In the genomic region with DNA sequence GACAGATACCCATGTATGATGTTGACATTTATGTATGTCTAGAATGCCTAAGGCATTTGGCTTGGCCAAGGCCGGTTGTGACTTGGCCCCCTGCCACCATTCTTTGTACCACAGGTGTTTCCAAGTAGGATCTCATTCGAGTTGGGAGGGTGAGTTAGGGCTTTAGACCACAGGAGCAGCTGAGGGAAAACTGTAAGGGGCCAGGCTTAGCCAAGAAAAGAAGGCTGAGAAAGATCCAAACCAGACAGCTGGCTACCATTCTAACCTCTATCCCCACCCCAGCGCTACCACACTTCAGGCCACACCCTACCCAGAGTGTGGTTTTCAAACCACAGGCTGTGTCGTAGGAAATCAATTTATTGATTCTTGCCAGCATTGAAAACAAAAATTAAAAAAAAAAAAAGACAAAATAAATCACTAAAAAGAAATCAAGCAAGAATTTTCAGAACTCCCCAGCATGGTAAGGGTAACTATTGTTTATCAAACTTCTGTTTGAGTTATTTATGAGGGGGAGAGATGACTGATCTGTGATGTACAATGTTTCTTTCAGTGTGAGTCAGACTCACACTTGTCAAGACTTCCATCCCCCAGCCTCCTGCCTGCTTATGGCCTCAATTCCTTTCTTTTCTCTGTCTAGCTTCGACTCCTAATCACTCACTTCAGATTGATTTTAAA, we compare ENCODE assay signal across 8 cellular contexts. TPM values are rescaled to one million over a fixed set of nuclear protein-coding genes. Genes with fewer than 3 reads are reported as not detected.
DNase-seq lines count a peak whose midpoint lies in the region; ATAC-seq and TF ChIP-seq lines count a peak whose summit lies in the region.

No MANE protein-coding gene starts in this region.

- H3K4me3 ChIP-seq in SJSA1: no peak overlapping the region
- no peak overlapping the region for H3K4me3 ChIP-seq in cardiac fibroblast (replicated peaks in 1 of 2; ENCODE audit: low read depth in 2 of 2, low read length in 2 of 2)
- no peak overlapping the region for H3K4me3 ChIP-seq in left ventricle myocardium inferior

- intact Hi-C loops in left ventricle myocardium inferior (cut with micrococcal nuclease): no loop called here

- DNase-seq in COLO829 (ENCODE audit: low spot score): peak; percentile 51
- peak; percentile 42 to 44 for DNase-seq in SJSA1 (ENCODE audit: low read depth in 1 of 2, low spot score in 2 of 2)
- DNase-seq in cardiac fibroblast (ENCODE audit: low read depth in 2 of 2): peak; percentile 52 to 84
- DNase-seq in stimulated activated CD8-positive, alpha-beta memory T cell treated with anti-CD3 and anti-CD28 coated beads, Interleukin-4, amount 100 ng/mL, for 48 hours: peak; percentile 71
- no peak for DNase-seq in left ventricle myocardium inferior
- DNase-seq in pons (ENCODE audit: low spot score): no peak

- H3K9me3 ChIP-seq in SJSA1 (replicated peaks): no peaks in the 10 kb centered on the region
- no peaks in the 10 kb centered on the region for H3K9me3 ChIP-seq in left ventricle myocardium inferior (replicated peaks)

- peak; percentile 69 for ATAC-seq in GM19438 (IDR thresholded peaks at IDR 0.05; ENCODE audit: low read depth, unreplicated experiment)
- ATAC-seq in HG03442 (IDR thresholded peaks at IDR 0.05; ENCODE audit: unreplicated experiment): peak; percentile 57

- H3K27me3 ChIP-seq in SJSA1 (replicated peaks) (no peaks in the 10 kb centered on the region), left ventricle myocardium inferior (ENCODE audit: low read depth) (no peaks in the 10 kb centered on the region)

- no peak for TF ChIP-seq CTCF in cardiac fibroblast (IDR thresholded peaks at IDR 0.05; ENCODE audit: low read depth, low read length)
- no peak for TF ChIP-seq CTCF in left ventricle myocardium inferior (IDR thresholded peaks at IDR 0.05; ENCODE audit: borderline replicate concordance)

- peaks cover 31% of the 10 kb centered on the region for H3K4me1 ChIP-seq in SJSA1 (replicated peaks)
- H3K4me1 ChIP-seq in left ventricle myocardium inferior: peaks cover 16% of the 10 kb centered on the region

- no peaks in the 10 kb centered on the region for H3K36me3 ChIP-seq in SJSA1
- H3K36me3 ChIP-seq in left ventricle myocardium inferior: no peaks in the 10 kb centered on the region

- H3K27ac ChIP-seq in SJSA1 (no peak overlapping the region; the same call in 1 of the 2 replicates), left ventricle myocardium inferior (replicated peaks) (no peak overlapping the region)

RNA-seq across cellular contexts. Expression of a gene that starts 9.9 kb away (rescaled TPM):
- total RNA-seq in SJSA1 (2014; rRNA removed; shearing (Covaris generic)): 4,755 and 8,566 TPM in 2 replicates
- 955 TPM for total RNA-seq in left ventricle myocardium inferior

RNA-seq across cellular contexts. Expression of a gene that starts 59.7 kb away (rescaled TPM):
- total RNA-seq in SJSA1 (2014; rRNA removed; shearing (Covaris generic)): not detected in 2 replicates
- total RNA-seq in left ventricle myocardium inferior: not detected

Comparison
In these comparisons a context has a peak if more than half of its experiments do, and no peak if none do; other contexts are left out.
1. DNase-seq: peak in COLO829 (single experiment), SJSA1 (2 of 2), cardiac fibroblast (2 of 2) and stimulated activated CD8-positive, alpha-beta memory T cell treated with anti-CD3 and anti-CD28 coated beads, Interleukin-4, amount 100 ng/mL, for 48 hours (single experiment); none in left ventricle myocardium inferior (single experiment) and pons (single experiment).